Comparison of ENCODE assay signal across 19 cellular contexts in the genomic region with DNA sequence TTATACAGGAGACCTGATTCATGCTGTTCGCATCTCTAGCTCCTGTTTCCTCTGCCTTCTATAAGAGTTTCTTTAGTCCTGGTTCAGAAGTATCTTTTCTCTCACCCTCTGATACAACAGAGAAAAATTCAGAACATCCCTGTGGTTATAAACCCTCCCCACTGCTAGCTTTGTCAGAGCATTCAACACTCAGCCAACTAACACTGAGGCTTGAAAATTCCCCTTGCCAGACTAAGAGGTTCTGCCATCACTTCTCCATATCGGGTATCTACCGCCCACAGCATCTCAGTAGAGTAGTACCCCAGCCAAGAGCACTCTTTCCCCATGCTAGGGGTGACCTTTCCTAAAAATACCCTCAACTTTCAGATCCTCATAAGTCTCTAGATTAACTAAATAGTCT. TPM values are rescaled to one million over a fixed set of nuclear protein-coding genes. Genes with fewer than 3 reads are reported as not detected.
A peak's percentile ranks its signal among the peaks of the same experiment; 100 is the strongest.
DNase-seq lines count a peak whose midpoint lies in the region; ATAC-seq and TF ChIP-seq lines count a peak whose summit lies in the region.
"Had no signal": no experiment of that assay in that cellular context is flagged by ENCODE, and none has a peak within 500 bp of the region (broad histone marks: within the 10 kb centered on the region; RNA-seq: fewer than 3 reads in every experiment).

No MANE protein-coding gene starts in this region.

- H3K27me3 ChIP-seq in mammary epithelial cell (ENCODE audit: insufficient read depth, low read length) (no peaks in the 10 kb centered on the region), foreskin keratinocyte (no peaks in the 10 kb centered on the region), upper lobe of left lung (no peaks in the 10 kb centered on the region), body of pancreas (no peaks in the 10 kb centered on the region)
- H3K27me3 ChIP-seq: left lung had no signal

- no peaks in the 10 kb centered on the region for H3K4me1 ChIP-seq in mammary epithelial cell (ENCODE audit: insufficient read depth, low read length)
- H3K4me1 ChIP-seq in foreskin keratinocyte: no peaks in the 10 kb centered on the region
- H3K4me1 ChIP-seq in upper lobe of left lung: no peaks in the 10 kb centered on the region
- H3K4me1 ChIP-seq in body of pancreas: no peaks in the 10 kb centered on the region
- H3K4me1 ChIP-seq: left lung had no signal

- H3K27ac Mint-ChIP-seq in MCF 10A (ENCODE audit: low read depth, unreplicated experiment): no peak overlapping the region
- H3K27ac Mint-ChIP-seq: activated CD8-positive, alpha-beta T cell treated with anti-CD3 and anti-CD28 coated beads, Interleukin-2, amount 10 ng/mL, durations not matched to agents 7 days and 5 days; dendritic cell treated with granulocyte-macrophage colony-stimulating factor and Interleukin-4, amounts not matched to agents 40 ng/mL and 50 ng/mL, for 4 days; naive thymus-derived CD4-positive, alpha-beta T cell; progenitor cell of endocrine pancreas had no signal

- intact Hi-C loops in mammary epithelial cell (cut with micrococcal nuclease): no loop called here
- intact Hi-C loops in MCF 10A (cut with micrococcal nuclease): no loop called here
- intact Hi-C loops in body of pancreas (cut with DNase I): no loop called here

- no peak overlapping the region for H3K4me2 ChIP-seq in mammary epithelial cell (ENCODE audit: insufficient read depth, low read depth, low read length)

- H3K9me3 ChIP-seq in mammary epithelial cell (replicated peaks; ENCODE audit: insufficient read depth, low read length): no peaks in the 10 kb centered on the region
- H3K9me3 ChIP-seq in upper lobe of left lung: no peaks in the 10 kb centered on the region
- H3K9me3 ChIP-seq in body of pancreas: no peaks in the 10 kb centered on the region
- H3K9me3 ChIP-seq: left lung had no signal

- CTCF ChIA-PET in mammary epithelial cell (lab: Charles Lee; ENCODE audit: low non-redundant PET) (no interaction called here), MCF 10A (lab: Yijun Ruan, JAX) (no interaction called here)

- H3K9ac ChIP-seq in mammary epithelial cell (ENCODE audit: insufficient read depth, low read length): no peak overlapping the region

- H3K4me3 Mint-ChIP-seq in MCF 10A (ENCODE audit: unreplicated experiment): no peak overlapping the region
- H3K4me3 Mint-ChIP-seq: activated CD8-positive, alpha-beta T cell treated with anti-CD3 and anti-CD28 coated beads, Interleukin-2, amount 10 ng/mL, durations not matched to agents 7 days and 5 days; CD8-positive, alpha-beta memory T cell; dendritic cell treated with granulocyte-macrophage colony-stimulating factor and Interleukin-4, amounts not matched to agents 40 ng/mL and 50 ng/mL, for 4 days; naive thymus-derived CD4-positive, alpha-beta T cell had no signal

- BruUV-seq in mammary epithelial cell (replicated peaks; lab: Mats Ljungman, UMichigan) (no TSS peak), MCF 10A (replicated peaks; lab: Mats Ljungman, UMichigan) (no TSS peak)

- H4K20me1 ChIP-seq in mammary epithelial cell (ENCODE audit: insufficient read depth, low read length): no peaks in the 10 kb centered on the region

- DNase-seq in mammary epithelial cell (peak; percentile 77), MCF 10A (ENCODE audit: unreplicated experiment) (no peak), amniotic epithelial cell (ENCODE audit: low read depth) (peak; percentile 82), foreskin keratinocyte (peak; percentile 42 to 73), upper lobe of left lung (no peak), GF-D8 (lab: John Stamatoyannopoulos, UW) (no peak), body of pancreas (no peak)
- no peak for DNase-seq in effector CD4-positive, alpha-beta T cell
- DNase-seq: activated CD8-positive, alpha-beta T cell treated with anti-CD3 and anti-CD28 coated beads, Interleukin-2, amount 10 ng/mL, durations not matched to agents 7 days and 5 days; CD8-positive, alpha-beta memory T cell; erythroblast; left lung; naive thymus-derived CD4-positive, alpha-beta T cell; NCI-H82; stimulated activated CD4-positive, alpha-beta T cell treated with anti-CD3 and anti-CD28 coated beads, Interleukin-15, amount 100 ng/mL, for 24 hours had no signal

- TF ChIP-seq CTCF in mammary epithelial cell (conservative IDR thresholded peaks at IDR 0.05 in 1 of 2, IDR thresholded peaks at IDR 0.05 in 1 of 2; ENCODE audit: extremely low read depth in 1 of 2, insufficient read depth in 1 of 2, low read depth in 1 of 2, low read length in 2 of 2): no peak
- no peak for TF ChIP-seq CTCF in MCF 10A (IDR thresholded peaks at IDR 0.05; ENCODE audit: unreplicated experiment)
- no peak for TF ChIP-seq CTCF in foreskin keratinocyte (conservative IDR thresholded peaks at IDR 0.05)
- TF ChIP-seq CTCF in upper lobe of left lung (IDR thresholded peaks at IDR 0.05): no peak
- no peak for TF ChIP-seq CTCF in body of pancreas (IDR thresholded peaks at IDR 0.05)

- peak; percentile 15 for ATAC-seq in foreskin keratinocyte
- no peak for ATAC-seq in upper lobe of left lung (ENCODE audit: low FRiP score in 2 of 2)
- ATAC-seq in body of pancreas: no peak
- ATAC-seq: activated CD8-positive, alpha-beta T cell treated with anti-CD3 and anti-CD28 coated beads, Interleukin-2, amount 10 ng/mL, durations not matched to agents 7 days and 5 days; HCT116; left lung; naive thymus-derived CD4-positive, alpha-beta T cell had no signal

- H3K36me3 ChIP-seq in mammary epithelial cell (ENCODE audit: insufficient read depth, low read length) (no peaks in the 10 kb centered on the region), upper lobe of left lung (no peaks in the 10 kb centered on the region), body of pancreas (replicated peaks in 1 of 2; ENCODE audit: insufficient read depth in 1 of 2, low read depth in 2 of 2) (no peaks in the 10 kb centered on the region)
- H3K36me3 ChIP-seq: left lung had no signal

- no peak overlapping the region for H3K27ac ChIP-seq in mammary epithelial cell (ENCODE audit: insufficient read depth, low read depth, low read length)
- H3K27ac ChIP-seq in foreskin keratinocyte: no peak overlapping the region
- H3K27ac ChIP-seq in upper lobe of left lung: no peak overlapping the region
- no peak overlapping the region for H3K27ac ChIP-seq in body of pancreas
- H3K27ac ChIP-seq: 22Rv1, left lung had no signal

- in situ Hi-C loops in mammary epithelial cell (cut with MboI; ENCODE audit: low sequenced_read_pairs in 2 of 2): no loop called here

- H3K36me3 Mint-ChIP-seq in MCF 10A (ENCODE audit: insufficient read depth, unreplicated experiment): no peaks in the 10 kb centered on the region
- H3K36me3 Mint-ChIP-seq: CD8-positive, alpha-beta memory T cell; naive thymus-derived CD4-positive, alpha-beta T cell had no signal

- WGBS in mammary epithelial cell (ENCODE audit: low coverage, missing lambda C conversion rate): 75% methylated on average over 3 of the region's 3 CpGs
- 88 to 92% methylated on average over 3 of the region's 3 CpGs for WGBS in upper lobe of left lung, 2 donors
- 88 to 93% methylated on average over 3 of the region's 3 CpGs for WGBS in body of pancreas, 2 donors

- no peaks in the 10 kb centered on the region for H3K4me1 Mint-ChIP-seq in MCF 10A (ENCODE audit: insufficient read depth, unreplicated experiment)
- H3K4me1 Mint-ChIP-seq: CD8-positive, alpha-beta memory T cell; naive thymus-derived CD4-positive, alpha-beta T cell had no signal

- H3K79me2 ChIP-seq in mammary epithelial cell (ENCODE audit: insufficient read depth, low read length): no peaks in the 10 kb centered on the region

- POLR2A ChIA-PET in MCF 10A (lab: Yijun Ruan, JAX): interaction anchor here (0.7 to 1.0 kb wide), 2 partner anchors 20 to 52 kb away, joined by 4 to 6 read pairs; a partner anchor contains a TSS

- no peak overlapping the region for H2AFZ ChIP-seq in mammary epithelial cell (ENCODE audit: low read depth, low read length)

- dilution Hi-C loops in mammary epithelial cell (cut with HindIII; ENCODE audit: low sequenced_read_pairs): no loop called here

- TF ChIP-seq EP300 in upper lobe of left lung (IDR thresholded peaks at IDR 0.05): no peak

- no peak for TF ChIP-seq POLR2A in upper lobe of left lung (IDR thresholded peaks at IDR 0.05)
- no peak for TF ChIP-seq POLR2A in body of pancreas (IDR thresholded peaks at IDR 0.05)

- no peaks in the 10 kb centered on the region for H3K27me3 Mint-ChIP-seq in MCF 10A (ENCODE audit: insufficient read depth, unreplicated experiment)
- H3K27me3 Mint-ChIP-seq: CD8-positive, alpha-beta memory T cell had no signal

- H3K9me3 Mint-ChIP-seq in MCF 10A (ENCODE audit: unreplicated experiment): no peaks in the 10 kb centered on the region
- H3K9me3 Mint-ChIP-seq: CD8-positive, alpha-beta memory T cell; dendritic cell treated with granulocyte-macrophage colony-stimulating factor and Interleukin-4, amounts not matched to agents 40 ng/mL and 50 ng/mL, for 4 days; naive thymus-derived CD4-positive, alpha-beta T cell had no signal

- H3K4me3 ChIP-seq in mammary epithelial cell (replicated peaks in 1 of 3; ENCODE audit: insufficient read depth in 1 of 3, low read depth in 2 of 3, low read length in 3 of 3): no peak overlapping the region
- no peak overlapping the region for H3K4me3 ChIP-seq in upper lobe of left lung
- no peak overlapping the region for H3K4me3 ChIP-seq in body of pancreas
- H3K4me3 ChIP-seq: left lung had no signal

RNA-seq across cellular contexts. Expression of a gene that starts 19.6 kb away (rescaled TPM):
- total RNA-seq in mammary epithelial cell: 10 to 100 TPM; 12.8 to 13.8 TPM
- polyA plus RNA-seq in mammary epithelial cell: 7.3 TPM
- 15.3 TPM for polyA minus RNA-seq in mammary epithelial cell
- total RNA-seq in MCF 10A (2022): 8.0 and 9.3 TPM in 2 replicates
- 4.9 TPM in 2 replicates for total RNA-seq in foreskin keratinocyte
- 1.9 and 2.3 TPM in 2 replicates for polyA plus RNA-seq in foreskin keratinocyte
- 10 to 100 TPM; 11.2 to 43.7 (median 33.0) TPM for total RNA-seq in upper lobe of left lung
- 10 to 100 TPM in 1 of 2 donors, 1 to 10 TPM in 1; 6.2 to 12.9 TPM for total RNA-seq in body of pancreas

RNA-seq across cellular contexts. Expression of a gene that starts 22.9 kb away (rescaled TPM):
- 100 to 1,000 TPM; 116 to 277 TPM for total RNA-seq in mammary epithelial cell
- polyA plus RNA-seq in mammary epithelial cell: 510 TPM
- 362 TPM for polyA minus RNA-seq in mammary epithelial cell
- total RNA-seq in MCF 10A (2022): 22.7 and 41.7 TPM in 2 replicates
- total RNA-seq in foreskin keratinocyte: 80.3 and 93.6 TPM in 2 replicates
- 118 and 144 TPM in 2 replicates for polyA plus RNA-seq in foreskin keratinocyte
- 100 to 1,000 TPM in 1 of 6 donors, 10 to 100 TPM in 5; 12.2 to 109 (median 31.2) TPM for total RNA-seq in upper lobe of left lung
- 1 to 10 TPM in 1 of 2 donors, under 1 TPM in 1; 0.66 to 5.2 TPM for total RNA-seq in body of pancreas
- total RNA-seq: activated CD8-positive, alpha-beta T cell treated with anti-CD3 and anti-CD28 coated beads, Interleukin-2, amount 10 ng/mL, durations not matched to agents 7 days and 5 days; CD8-positive, alpha-beta memory T cell; naive thymus-derived CD4-positive, alpha-beta T cell had no signal
- polyA plus RNA-seq: CD8-positive, alpha-beta memory T cell; naive thymus-derived CD4-positive, alpha-beta T cell had no signal

RNA-seq across cellular contexts. Expression of a gene that starts 24.3 kb away (rescaled TPM):
- total RNA-seq in mammary epithelial cell (not detected), MCF 10A (2022) (not detected in 2 replicates), foreskin keratinocyte (not detected in 2 replicates), upper lobe of left lung (not detected), body of pancreas (not detected)
- polyA plus RNA-seq in mammary epithelial cell (not detected), foreskin keratinocyte (not detected in 2 replicates)
- polyA minus RNA-seq in mammary epithelial cell: not detected
- total RNA-seq: activated CD8-positive, alpha-beta T cell treated with anti-CD3 and anti-CD28 coated beads, Interleukin-2, amount 10 ng/mL, durations not matched to agents 7 days and 5 days; CD8-positive, alpha-beta memory T cell; left lung; naive thymus-derived CD4-positive, alpha-beta T cell; progenitor cell of endocrine pancreas had no signal
- polyA plus RNA-seq: CD8-positive, alpha-beta memory T cell; naive thymus-derived CD4-positive, alpha-beta T cell had no signal

RNA-seq across cellular contexts. Expression of a gene that starts 46.2 kb away (rescaled TPM):
- total RNA-seq in mammary epithelial cell: 100 to 1,000 TPM in 1 of 2 donors, 10 to 100 TPM in 1; 92.5 to 144 TPM
- 73.1 TPM for polyA plus RNA-seq in mammary epithelial cell
- polyA minus RNA-seq in mammary epithelial cell: 55.2 TPM
- 85.4 and 90.7 TPM in 2 replicates for total RNA-seq in MCF 10A (2022)
- total RNA-seq in foreskin keratinocyte: 88.0 and 90.6 TPM in 2 replicates
- polyA plus RNA-seq in foreskin keratinocyte: 83.2 and 85.0 TPM in 2 replicates
- 10 to 100 TPM; 37.7 to 66.7 (median 47.5) TPM for total RNA-seq in upper lobe of left lung
- total RNA-seq in body of pancreas: 10 to 100 TPM; 31.9 to 36.3 TPM

RNA-seq across cellular contexts. Expression of a gene that starts 51.1 kb away (rescaled TPM):
- 10 to 100 TPM in 1 of 2 donors, 1 to 10 TPM in 1; 8.8 to 13.8 TPM for total RNA-seq in mammary epithelial cell
- 5.4 TPM for polyA plus RNA-seq in mammary epithelial cell
- polyA minus RNA-seq in mammary epithelial cell: 12.4 TPM
- 3.6 and 4.1 TPM in 2 replicates for total RNA-seq in MCF 10A (2022)
- total RNA-seq in foreskin keratinocyte: 5.4 and 6.6 TPM in 2 replicates
- 4.7 and 5.1 TPM in 2 replicates for polyA plus RNA-seq in foreskin keratinocyte
- 1 to 10 TPM in 5 of 6 donors, under 1 TPM in 1; 0.61 to 5.2 (median 2.8) TPM for total RNA-seq in upper lobe of left lung
- 1 to 10 TPM in 1 of 2 donors, not detected in 1; 1.6 TPM for total RNA-seq in body of pancreas
- total RNA-seq: activated CD8-positive, alpha-beta T cell treated with anti-CD3 and anti-CD28 coated beads, Interleukin-2, amount 10 ng/mL, durations not matched to agents 7 days and 5 days; CD8-positive, alpha-beta memory T cell had no signal
- polyA plus RNA-seq: naive thymus-derived CD4-positive, alpha-beta T cell had no signal

Comparison
In these comparisons a context has a peak if more than half of its experiments do, and no peak if none do; other contexts are left out.
1. DNase-seq: peak in mammary epithelial cell (single experiment), amniotic epithelial cell (single experiment) and foreskin keratinocyte (2 of 2); none in MCF 10A (single experiment), upper lobe of left lung (0 of 2), effector CD4-positive, alpha-beta T cell (single experiment), GF-D8 (single experiment) and body of pancreas (0 of 4).